22 cellular contexts compared by ENCODE assay signal in genomic region chr7:129245533-129245932, GRCh38. TPM values are rescaled to one million over a fixed set of nuclear protein-coding genes. Genes with fewer than 3 reads are reported as not detected.
DNase-seq lines count a peak whose midpoint lies in the region; ATAC-seq, FAIRE-seq and TF ChIP-seq lines count a peak whose summit lies in the region.
"Had no signal": no experiment of that assay in that cellular context is flagged by ENCODE, and none has a peak within 500 bp of the region (broad histone marks: within the 10 kb centered on the region; RNA-seq: fewer than 3 reads in every experiment).

No MANE protein-coding gene starts in this region.

- POLR2A ChIA-PET in SK-N-SH (lab: Yijun Ruan, JAX) (no interaction called here), K562 (lab: Yijun Ruan, JAX) (no interaction called here)

- H3K27ac ChIP-seq in SK-N-SH (ENCODE audit: low read depth in 2 of 2, low read length in 1 of 2) (no peak overlapping the region), K562 (ENCODE audit: extremely low read depth, low read depth, low read length) (no peak overlapping the region), mammary epithelial cell (ENCODE audit: insufficient read depth, low read depth, low read length) (no peak overlapping the region)
- H3K27ac ChIP-seq: 22Rv1; A549; BLaER1 treated with 17β-estradiol and CSF1 and Interleukin-3, amounts not matched to agents 10 nM and 100 nM; C4-2B had no signal

- BruUV-seq in K562 (replicated peaks; lab: Mats Ljungman, UMichigan) (no TSS peak), mammary epithelial cell (replicated peaks; lab: Mats Ljungman, UMichigan) (no TSS peak)

- peaks cover 0 to 5% of the 10 kb centered on the region in 2 experiments for H3K36me3 ChIP-seq in SK-N-SH (replicated peaks in 1 of 2; ENCODE audit: control insufficient read depth in 1 of 2, insufficient read depth in 2 of 2, low read length in 1 of 2)
- H3K36me3 ChIP-seq in K562 (ENCODE audit: control insufficient read depth, insufficient read depth, low read length): no peaks in the 10 kb centered on the region
- H3K36me3 ChIP-seq in mammary epithelial cell (ENCODE audit: insufficient read depth, low read length): no peaks in the 10 kb centered on the region

- H3K9me3 ChIP-seq in SK-N-SH: 0 out of 2 replicates have a peak, but pooled peaks cover 6% of the 10 kb centered on the region
- no peaks in the 10 kb centered on the region for H3K9me3 ChIP-seq in K562 (replicated peaks; ENCODE audit: control insufficient read depth, insufficient read depth, low read depth, low read length)
- no peaks in the 10 kb centered on the region for H3K9me3 ChIP-seq in mammary epithelial cell (replicated peaks; ENCODE audit: insufficient read depth, low read length)
- H3K9me3 ChIP-seq: A549, Caco-2 had no signal

- in situ Hi-C loops in K562 (cut with MboI) (no loop called here), mammary epithelial cell (cut with MboI; ENCODE audit: low sequenced_read_pairs in 2 of 2) (loop anchor here in 1 of 2 donors (25.0 kb wide), 1 partner anchor 567 kb away; no protein-coding TSS in a partner anchor)

- TF ChIP-seq RAD21 in SK-N-SH (IDR thresholded peaks at IDR 0.05; ENCODE audit: low read length) (no peak), K562 (CRISPR knock-in tag; conservative IDR thresholded peaks at IDR 0.05 in 1 of 2, IDR thresholded peaks at IDR 0.05 in 1 of 2) (no peak)

- FAIRE-seq in K562 (lab: Jason Lieb, UNC): no peak
- FAIRE-seq: A549, D721Med, GM12878, GM12892, GM18507 had no signal

- no peak for ATAC-seq in SK-N-SH treated with all-trans-retinoic acid at 6 μM for 48 hours
- no peak for ATAC-seq in K562
- ATAC-seq in left colon: no peak
- ATAC-seq: A549; CD8-positive, alpha-beta T cell; GM12878 had no signal

- H3K9me1 ChIP-seq in K562 (ENCODE audit: control insufficient read depth, insufficient read depth, low read length): no peaks in the 10 kb centered on the region

- 85% methylated on average over 3 of the region's 3 CpGs for WGBS in SK-N-SH (ENCODE audit: low lambda C conversion rate)
- 36% methylated on average over 3 of the region's 3 CpGs for WGBS in K562 (ENCODE audit: insufficient coverage, low coverage, missing lambda C conversion rate)
- 93% methylated on average over 3 of the region's 3 CpGs for WGBS in mammary epithelial cell (ENCODE audit: low coverage, missing lambda C conversion rate)

- CTCF ChIA-PET in SK-N-SH (lab: Yijun Ruan, JAX): no interaction called here
- CTCF ChIA-PET in K562 (lab: Yijun Ruan, JAX; ENCODE audit: low intra/inter-chr PET ratio): no interaction called here
- CTCF ChIA-PET in mammary epithelial cell (lab: Charles Lee; ENCODE audit: low non-redundant PET): no interaction called here

- peaks cover 24% of the 10 kb centered on the region; the same call in 1 of the 2 replicates for H3K79me2 ChIP-seq in SK-N-SH (ENCODE audit: insufficient read depth)
- no peaks in the 10 kb centered on the region for H3K79me2 ChIP-seq in K562 (ENCODE audit: control insufficient read depth, insufficient read depth, low read length)
- peaks cover 28% of the 10 kb centered on the region for H3K79me2 ChIP-seq in mammary epithelial cell (ENCODE audit: insufficient read depth, low read length)

- no peak for DNase-seq in SK-N-SH
- DNase-seq in K562 (ENCODE audit: extremely low read depth in 1 of 4, low spot score in 3 of 4): no peak
- no peak for DNase-seq in left colon
- no peak for DNase-seq in mammary epithelial cell
- DNase-seq: AML-193; Caco-2; Calu3; CD4-positive, alpha-beta T cell; CD8-positive, alpha-beta T cell; DMS79; DND-41; EL; GDM1 had no signal

- H3K9ac ChIP-seq in SK-N-SH (no peak overlapping the region), K562 (ENCODE audit: insufficient read depth in 1 of 2, low read depth in 2 of 2, low read length in 2 of 2) (no peak overlapping the region), mammary epithelial cell (ENCODE audit: insufficient read depth, low read length) (no peak overlapping the region)
- H3K9ac ChIP-seq: BLaER1 treated with 17β-estradiol and CSF1 and Interleukin-3, amounts not matched to agents 10 nM and 100 nM had no signal

- no peaks in the 10 kb centered on the region; a peak in 1 of 4 replicates for H3K4me1 ChIP-seq in SK-N-SH (ENCODE audit: control insufficient read depth in 1 of 2, insufficient read depth in 2 of 2, low read depth in 1 of 2, low read length in 1 of 2)
- no peaks in the 10 kb centered on the region for H3K4me1 ChIP-seq in K562 (replicated peaks in 1 of 2; ENCODE audit: control insufficient read depth in 2 of 2, insufficient read depth in 2 of 2, low read length in 2 of 2)
- no peaks in the 10 kb centered on the region for H3K4me1 ChIP-seq in mammary epithelial cell (ENCODE audit: insufficient read depth, low read length)
- H3K4me1 ChIP-seq: A549; BLaER1 treated with 17β-estradiol and CSF1 and Interleukin-3, amounts not matched to agents 10 nM and 100 nM; Caco-2 had no signal

- no peak for TF ChIP-seq POLR2A in K562 (conservative IDR thresholded peaks at IDR 0.05)

- H3K4me2 ChIP-seq in SK-N-SH: no peak overlapping the region
- no peak overlapping the region for H3K4me2 ChIP-seq in K562 (ENCODE audit: insufficient read depth, low read length)
- H3K4me2 ChIP-seq in mammary epithelial cell (ENCODE audit: insufficient read depth, low read depth, low read length): no peak overlapping the region
- H3K4me2 ChIP-seq: A549; BLaER1 treated with 17β-estradiol and CSF1 and Interleukin-3, amounts not matched to agents 10 nM and 100 nM had no signal

- H3F3A ChIP-seq in SK-N-SH (replicated peaks; ENCODE audit: insufficient read depth): no peaks in the 10 kb centered on the region

- H3K27me3 ChIP-seq in SK-N-SH (ENCODE audit: insufficient read depth) (no peaks in the 10 kb centered on the region), K562 (ENCODE audit: control insufficient read depth in 2 of 2, insufficient read depth in 2 of 2, low read length in 2 of 2) (no peaks in the 10 kb centered on the region), mammary epithelial cell (ENCODE audit: insufficient read depth, low read length) (no peaks in the 10 kb centered on the region)
- H3K27me3 ChIP-seq: BLaER1 treated with 17β-estradiol and CSF1 and Interleukin-3, amounts not matched to agents 10 nM and 100 nM had no signal

- dilution Hi-C loops in mammary epithelial cell (cut with HindIII; ENCODE audit: low sequenced_read_pairs): no loop called here

- TF ChIP-seq EP300 in SK-N-SH (IDR thresholded peaks at IDR 0.05; ENCODE audit: borderline replicate concordance in 1 of 2, low read depth in 1 of 2, low read length in 1 of 2) (no peak), K562 (IDR thresholded peaks at IDR 0.05; ENCODE audit: low read length) (no peak)

- intact Hi-C loops in K562 (cut with micrococcal nuclease): no loop called here
- intact Hi-C loops in left colon (cut with DNase I, micrococcal nuclease): no loop called here
- intact Hi-C loops in mammary epithelial cell (cut with micrococcal nuclease): no loop called here

- H2AFZ ChIP-seq in SK-N-SH (ENCODE audit: low read depth) (no peak overlapping the region), K562 (ENCODE audit: low read depth, low read length) (no peak overlapping the region), mammary epithelial cell (ENCODE audit: low read depth, low read length) (no peak overlapping the region)

- H3K4me3 ChIP-seq in SK-N-SH (ENCODE audit: low read depth in 2 of 2, low read length in 1 of 2): no peak overlapping the region
- no peak overlapping the region for H3K4me3 ChIP-seq in K562
- no peak overlapping the region for H3K4me3 ChIP-seq in mammary epithelial cell (replicated peaks in 1 of 3; ENCODE audit: insufficient read depth in 1 of 3, low read depth in 2 of 3, low read length in 3 of 3)
- H3K4me3 ChIP-seq: A549; BLaER1 treated with 17β-estradiol and CSF1 and Interleukin-3, amounts not matched to agents 10 nM and 100 nM; GM12878 had no signal

- H3K9me2 ChIP-seq in SK-N-SH: no peaks in the 10 kb centered on the region

- TF ChIP-seq CTCF in SK-N-SH (IDR thresholded peaks at IDR 0.05) (no peak), K562 (IDR thresholded peaks at IDR 0.05 in 2 of 3, conservative IDR thresholded peaks at IDR 0.05 in 1 of 3; ENCODE audit: insufficient read depth in 2 of 3, low read depth in 1 of 3, low read length in 3 of 3) (no peak), mammary epithelial cell (conservative IDR thresholded peaks at IDR 0.05 in 1 of 2, IDR thresholded peaks at IDR 0.05 in 1 of 2; ENCODE audit: extremely low read depth in 1 of 2, insufficient read depth in 1 of 2, low read depth in 1 of 2, low read length in 2 of 2) (no peak)

- H4K20me1 ChIP-seq in SK-N-SH (ENCODE audit: insufficient read depth) (no peaks in the 10 kb centered on the region), K562 (replicated peaks; ENCODE audit: control insufficient read depth, insufficient read depth, low read length) (no peaks in the 10 kb centered on the region), mammary epithelial cell (ENCODE audit: insufficient read depth, low read length) (no peaks in the 10 kb centered on the region)

RNA-seq across cellular contexts. Expression of gene AHCYL2, which starts 20.7 kb away (rescaled TPM):
- polyA plus RNA-seq in SK-N-SH (2012; rRNA removed): 20.4 and 29.9 TPM in 2 replicates
- 24.3 and 25.2 TPM in 2 replicates for polyA plus RNA-seq in SK-N-SH (2012; cell fraction: cytosol; rRNA removed)
- polyA plus RNA-seq in SK-N-SH (2012; cell fraction: nucleus; rRNA removed): 33.9 and 44.9 TPM in 2 replicates
- total RNA-seq in K562 (2011; cell fraction: chromatin; rRNA removed; ENCODE audit: low replicate concordance): 11.5 and 16.6 TPM in 2 replicates
- 3.7 and 4.3 TPM in 2 replicates for total RNA-seq in K562 (2011; cell fraction: nucleolus; rRNA removed)
- total RNA-seq in K562 (2011; cell fraction: nucleoplasm; rRNA removed): 7.0 and 11.6 TPM in 2 replicates
- total RNA-seq in K562 (2014; rRNA removed): 3.1 and 3.7 TPM in 2 replicates
- 5.2 TPM in 2 replicates for total RNA-seq in K562 (2014; rRNA removed; fragmentation: Illumina TruSeq; extraction: Trizol)
- 5.5 and 6.8 TPM in 2 replicates for total RNA-seq in K562 (2015; rRNA removed; fragmentation: Illumina TruSeq; extraction: Trizol)
- total RNA-seq in K562 (2021): 5.2 and 5.5 TPM in 2 replicates
- polyA plus RNA-seq in K562 (2011; rRNA removed): 10.5 and 10.8 TPM in 2 replicates
- 4.5 and 8.6 TPM in 2 replicates for polyA plus RNA-seq in K562 (2011; cell fraction: cytosol; rRNA removed)
- 10.3 and 13.9 TPM in 2 replicates for polyA plus RNA-seq in K562 (2011; cell fraction: nucleus; rRNA removed)
- polyA plus RNA-seq in K562 (2012): 4.9 and 7.6 TPM in 2 replicates
- 4.8 and 6.2 TPM in 2 replicates for polyA plus RNA-seq in K562 (2014; fragmentation: Illumina TruSeq; extraction: Trizol)
- 1 to 10 TPM in 1 of 2 experiments, under 1 TPM in 1; 0.93 to 2.0 TPM for polyA plus RNA-seq in K562 (2014; fragmentation: Nextera tagmentation; extraction: Ambion mirVana)
- 4.3 and 5.6 TPM in 2 replicates for polyA plus RNA-seq in K562 (2014; rRNA removed)
- 17.9 and 25.5 TPM in 2 replicates for polyA minus RNA-seq in K562 (2011; rRNA and poly(A)+ RNA removed)
- polyA minus RNA-seq in K562 (2011; cell fraction: cytosol; rRNA and poly(A)+ RNA removed): 5.7 and 7.6 TPM in 2 replicates
- 3.4 and 8.2 TPM in 2 replicates for polyA minus RNA-seq in K562 (2011; cell fraction: nucleus; rRNA and poly(A)+ RNA removed)
- 100 to 1,000 TPM; 482 to 555 TPM for total RNA-seq in left colon
- total RNA-seq in mammary epithelial cell: 10 to 100 TPM; 19.3 to 26.6 TPM
- polyA plus RNA-seq in mammary epithelial cell: 13.6 TPM
- 79.8 TPM for polyA minus RNA-seq in mammary epithelial cell

RNA-seq across cellular contexts. Expression of gene SMO, which starts 57.1 kb away (rescaled TPM):
- polyA plus RNA-seq in SK-N-SH (2012; rRNA removed): 34.5 and 37.0 TPM in 2 replicates
- 13.5 and 23.1 TPM in 2 replicates for polyA plus RNA-seq in SK-N-SH (2012; cell fraction: cytosol; rRNA removed)
- 75.6 and 79.8 TPM in 2 replicates for polyA plus RNA-seq in SK-N-SH (2012; cell fraction: nucleus; rRNA removed)
- total RNA-seq in K562 (2011; cell fraction: chromatin; rRNA removed; ENCODE audit: low replicate concordance): 0.60 TPM in 1 of 2 replicates, not detected in the other
- total RNA-seq in K562 (2011; cell fraction: nucleolus; rRNA removed): 0.39 and 0.67 TPM in 2 replicates
- 1.2 TPM in 1 of 2 replicates, not detected in the other for total RNA-seq in K562 (2011; cell fraction: nucleoplasm; rRNA removed)
- total RNA-seq in K562 (2014; rRNA removed): 0.05 TPM in 1 of 2 replicates, not detected in the other
- not detected in 2 replicates for total RNA-seq in K562 (2014; rRNA removed; fragmentation: Illumina TruSeq; extraction: Trizol)
- not detected in 2 replicates for total RNA-seq in K562 (2015; rRNA removed; fragmentation: Illumina TruSeq; extraction: Trizol)
- 0.07 and 0.13 TPM in 2 replicates for total RNA-seq in K562 (2021)
- polyA plus RNA-seq in K562 (2011; rRNA removed): 0.10 and 0.11 TPM in 2 replicates
- 0.10 and 0.24 TPM in 2 replicates for polyA plus RNA-seq in K562 (2011; cell fraction: cytosol; rRNA removed)
- polyA plus RNA-seq in K562 (2011; cell fraction: nucleus; rRNA removed): 0.41 and 0.91 TPM in 2 replicates
- polyA plus RNA-seq in K562 (2012): not detected in 2 replicates
- not detected in 2 replicates for polyA plus RNA-seq in K562 (2014; fragmentation: Illumina TruSeq; extraction: Trizol)
- not detected for polyA plus RNA-seq in K562 (2014; fragmentation: Nextera tagmentation; extraction: Ambion mirVana)
- polyA plus RNA-seq in K562 (2014; rRNA removed): 0.11 TPM in 1 of 2 replicates, not detected in the other
- polyA minus RNA-seq in K562 (2011; rRNA and poly(A)+ RNA removed): 0.07 and 0.24 TPM in 2 replicates
- not detected in 2 replicates for polyA minus RNA-seq in K562 (2011; cell fraction: cytosol; rRNA and poly(A)+ RNA removed)
- polyA minus RNA-seq in K562 (2011; cell fraction: nucleus; rRNA and poly(A)+ RNA removed): 0.11 TPM in 1 of 2 replicates, not detected in the other
- 1 to 10 TPM; 1.5 to 3.6 TPM for total RNA-seq in left colon
- 10 to 100 TPM; 10.4 to 15.2 TPM for total RNA-seq in mammary epithelial cell
- 6.9 TPM for polyA plus RNA-seq in mammary epithelial cell
- 44.1 TPM for polyA minus RNA-seq in mammary epithelial cell
- total RNA-seq: CD4-positive, alpha-beta T cell; CD8-positive, alpha-beta T cell had no signal

Comparison
In these comparisons a context has a peak if more than half of its experiments do, and no peak if none do; other contexts are left out.
1. RNA of gene AHCYL2, which starts 20.7 kb away (total RNA-seq): 482 to 555 TPM in left colon; 19.3 to 26.6 TPM in mammary epithelial cell and 3.1 to 16.6 TPM in K562; every median in the first group is over 10 times any median in the second.